Comparison of ENCODE assay signal across 11 cellular contexts in genomic region chr2:127950264-127950663, GRCh38.
"Had no signal": no experiment of that assay in that cellular context is flagged by ENCODE, and none has a peak within 500 bp of the region (broad histone marks: within the 10 kb centered on the region; RNA-seq: fewer than 3 reads in every experiment).

No MANE protein-coding gene starts in this region.

- H3K27me3 Mint-ChIP-seq: activated naive CD8-positive, alpha-beta T cell treated with anti-CD3 and anti-CD28 coated beads, Interleukin-2, amount 50 U/mL, for 24 hours; naive thymus-derived CD4-positive, alpha-beta T cell had no signal

- H3K4me3 Mint-ChIP-seq: activated naive CD8-positive, alpha-beta T cell treated with anti-CD3 and anti-CD28 coated beads, Interleukin-2, amount 50 U/mL, for 24 hours; activated T-cell treated with anti-CD3 and anti-CD28 coated beads, Interleukin-2, amount 50 U/mL, for 4 hours; immature natural killer cell; naive thymus-derived CD4-positive, alpha-beta T cell had no signal

- DNase-seq: activated CD4-positive, alpha-beta T cell treated with anti-CD3 and anti-CD28 coated beads for 4 hours; activated gamma-delta T cell; activated naive CD8-positive, alpha-beta T cell treated with anti-CD3 and anti-CD28 coated beads, Interleukin-2, amount 50 U/mL, for 24 hours; activated T-cell treated with anti-CD3 and anti-CD28 coated beads, Interleukin-2, amount 50 U/mL, for 4 hours; immature natural killer cell; left cardiac atrium; naive thymus-derived CD4-positive, alpha-beta T cell; posterior cingulate gyrus; stimulated activated CD4-positive, alpha-beta T cell treated with anti-CD3 and anti-CD28 coated beads, Interleukin-15, amount 100 ng/mL, for 24 hours; stimulated activated CD4-positive, alpha-beta T cell treated with anti-CD3 and anti-CD28 coated beads, Interleukin-4, amount 100 ng/mL, for 24 hours; WERI-Rb-1 had no signal

- ATAC-seq: activated naive CD8-positive, alpha-beta T cell treated with anti-CD3 and anti-CD28 coated beads, Interleukin-2, amount 50 U/mL, for 24 hours; activated T-cell treated with anti-CD3 and anti-CD28 coated beads, Interleukin-2, amount 50 U/mL, for 4 hours; left cardiac atrium; naive thymus-derived CD4-positive, alpha-beta T cell had no signal

- H3K27ac Mint-ChIP-seq: activated naive CD8-positive, alpha-beta T cell treated with anti-CD3 and anti-CD28 coated beads, Interleukin-2, amount 50 U/mL, for 24 hours; immature natural killer cell had no signal

- H3K4me1 Mint-ChIP-seq: activated naive CD8-positive, alpha-beta T cell treated with anti-CD3 and anti-CD28 coated beads, Interleukin-2, amount 50 U/mL, for 24 hours had no signal

- H3K9me3 Mint-ChIP-seq: activated naive CD8-positive, alpha-beta T cell treated with anti-CD3 and anti-CD28 coated beads, Interleukin-2, amount 50 U/mL, for 24 hours; activated T-cell treated with anti-CD3 and anti-CD28 coated beads, Interleukin-2, amount 50 U/mL, for 4 hours; immature natural killer cell; naive thymus-derived CD4-positive, alpha-beta T cell had no signal
